8 cellular contexts compared by ENCODE assay signal in the genomic region with DNA sequence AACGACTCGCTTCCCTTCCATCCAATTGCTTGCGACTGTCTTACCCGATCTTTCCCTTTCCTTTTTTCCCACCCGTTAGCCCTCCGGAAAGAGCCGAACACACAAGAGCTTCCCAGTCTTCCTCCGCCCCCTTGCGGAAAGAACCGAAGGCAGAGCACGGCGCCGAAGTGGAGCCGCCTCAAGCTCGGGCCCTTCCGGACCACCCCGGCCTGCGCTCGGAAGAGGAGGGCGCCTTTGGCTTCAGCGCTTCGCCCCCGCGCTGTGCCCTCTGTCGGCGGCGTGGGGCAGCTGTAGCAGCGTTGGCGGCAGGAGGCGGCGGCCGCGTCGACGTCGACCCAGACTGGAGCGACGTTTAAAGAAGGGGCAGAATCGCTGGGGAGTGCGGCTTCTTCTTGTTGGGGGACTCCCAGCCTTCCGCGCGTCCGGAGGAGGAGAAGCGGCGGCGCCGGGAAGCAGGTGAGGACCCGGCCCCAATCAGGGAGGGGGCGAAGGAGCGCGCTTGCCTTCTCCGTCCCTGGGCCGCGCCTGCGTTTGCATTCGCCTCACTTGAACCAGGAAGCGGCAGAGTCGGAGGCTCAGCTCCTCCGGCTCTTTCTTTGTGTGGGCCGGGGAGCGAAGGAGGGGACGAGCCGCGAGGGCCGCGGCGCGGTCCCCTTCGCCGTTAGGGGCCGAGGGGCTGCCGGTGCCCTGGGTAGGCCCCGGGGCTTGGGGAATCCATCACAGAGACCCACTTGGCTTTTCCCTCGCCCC. TPM values are rescaled to one million over a fixed set of nuclear protein-coding genes. Genes with fewer than 3 reads are reported as not detected.
DNase-seq lines count a peak whose midpoint lies in the region; ATAC-seq and TF ChIP-seq lines count a peak whose summit lies in the region.

Gene ZBTB33 (plus strand): TSS at position 291 of the 750 bp plus-strand sequence. CDS start 2,604 bp downstream, outside the sequence.

- H3K4me3 ChIP-seq in Caco-2 (ENCODE audit: low read depth, low read length), result peak within 1 kb of the TSS; percentile 71

- intact Hi-C loops in Caco-2 (cut with micrococcal nuclease; ENCODE audit: unreplicated experiment), result loop anchor here (2.0 to 5.0 kb wide), 3 partner anchors 66 to 268 kb away; partner anchors contain the start of gene LAMP2

- peak in 1 of 2 experiments; percentile 74 for TF ChIP-seq CTCF in Caco-2 (IDR thresholded peaks at IDR 0.05; ENCODE audit: insufficient read depth in 1 of 2, low read depth in 1 of 2, low read length in 1 of 2, severe bottlenecking in 1 of 2, unreplicated experiment in 1 of 2)

- CTCF ChIA-PET in Caco-2 (lab: Charles Lee), result interaction anchor here (0.7 to 1.1 kb wide), 3 partner anchors 21 to 287 kb away, joined by 3 to 5 read pairs (median 4); no protein-coding TSS in a partner anchor

- no peaks in the 10 kb centered on the region for H3K9me3 Mint-ChIP-seq in Caco-2 (ENCODE audit: unreplicated experiment)
- H3K9me3 Mint-ChIP-seq in effector memory CD8-positive, alpha-beta T cell, result no peaks in the 10 kb centered on the region
- H3K9me3 Mint-ChIP-seq in memory B cell, result no peaks in the 10 kb centered on the region

- H3K9me3 ChIP-seq in Caco-2, result no peaks in the 10 kb centered on the region

- peak; percentile 89 to 91 for DNase-seq in Caco-2
- peak; percentile 93 for DNase-seq in HT1080 (ENCODE audit: low read depth)
- DNase-seq in NOMO-1 (lab: John Stamatoyannopoulos, UW; ENCODE audit: unreplicated experiment in 2 of 2), result peak; percentile 74 to 86
- DNase-seq in activated CD8-positive, alpha-beta memory T cell treated with anti-CD3 and anti-CD28 coated beads for 4 hours (ENCODE audit: low read depth in 2 of 2), result peak; percentile 60 to 67
- DNase-seq in effector memory CD8-positive, alpha-beta T cell, result peak; percentile 73 to 78 (median 77)
- DNase-seq in memory B cell (ENCODE audit: low spot score in 2 of 2), result peak; percentile 63 to 73
- DNase-seq in stimulated activated CD8-positive, alpha-beta memory T cell treated with anti-CD3 and anti-CD28 coated beads, Interleukin-12 subunit alpha, Interleukin-12 subunit beta, amount 100 ng/mL, for 24 hours (ENCODE audit: extremely low read depth), result peak; percentile 67

- H3K27me3 Mint-ChIP-seq in Caco-2 (ENCODE audit: insufficient read depth, unreplicated experiment) (no peaks in the 10 kb centered on the region), memory B cell (no peaks in the 10 kb centered on the region)
- H3K27me3 Mint-ChIP-seq in effector memory CD8-positive, alpha-beta T cell, result no peaks in the 10 kb centered on the region

- peaks cover 14% of the 10 kb centered on the region for H3K36me3 Mint-ChIP-seq in Caco-2 (ENCODE audit: insufficient read depth, unreplicated experiment)
- peaks cover 21% of the 10 kb centered on the region for H3K36me3 Mint-ChIP-seq in effector memory CD8-positive, alpha-beta T cell (ENCODE audit: insufficient read depth)
- peaks cover 8% of the 10 kb centered on the region for H3K36me3 Mint-ChIP-seq in memory B cell

- ATAC-seq in GM21360 (IDR thresholded peaks at IDR 0.05; ENCODE audit: unreplicated experiment), result peak; percentile 98
- peak; percentile 97 for ATAC-seq in effector memory CD8-positive, alpha-beta T cell (replicated peaks)
- peak; percentile 97 for ATAC-seq in memory B cell (ENCODE audit: low read depth)

- H3K27me3 ChIP-seq in Caco-2 (replicated peaks; ENCODE audit: control insufficient read depth, insufficient read depth, low read length), result no peaks in the 10 kb centered on the region

- H3K27ac Mint-ChIP-seq in Caco-2 (ENCODE audit: unreplicated experiment), result peak within 1 kb of the TSS; percentile 99
- peak within 1 kb of the TSS; percentile 97 to 99 for H3K27ac Mint-ChIP-seq in effector memory CD8-positive, alpha-beta T cell
- H3K27ac Mint-ChIP-seq in memory B cell, result peak within 1 kb of the TSS; percentile 90

- BruUV-seq in Caco-2 (replicated peaks; lab: Mats Ljungman, UMichigan), result no TSS peak

- no peaks in the 10 kb centered on the region for H3K4me1 ChIP-seq in Caco-2

- POLR2A ChIA-PET in Caco-2 (lab: Charles Lee), result interaction anchor here (0.6 to 1.1 kb wide), 4 partner anchors 37 to 398 kb away, joined by 3 to 4 read pairs (median 3); partner anchors contain the start of gene UPF3B

- H3K4me3 Mint-ChIP-seq in Caco-2 (ENCODE audit: unreplicated experiment) (peak within 1 kb of the TSS; percentile 97), memory B cell (peak within 1 kb of the TSS; percentile 98)
- peak within 1 kb of the TSS; percentile 96 to 97 for H3K4me3 Mint-ChIP-seq in effector memory CD8-positive, alpha-beta T cell

- H3K36me3 ChIP-seq in Caco-2 (ENCODE audit: control insufficient read depth, insufficient read depth, low read length), result no peaks in the 10 kb centered on the region

- H3K4me1 Mint-ChIP-seq in Caco-2 (ENCODE audit: low read depth, unreplicated experiment) (no peaks in the 10 kb centered on the region), memory B cell (peaks cover 3% of the 10 kb centered on the region)
- H3K4me1 Mint-ChIP-seq in effector memory CD8-positive, alpha-beta T cell (ENCODE audit: low read depth in 2 of 2), result peaks cover 7 to 23% of the 10 kb centered on the region in 2 donors

RNA-seq across cellular contexts. Expression of gene ZBTB33, which starts in this region (rescaled TPM):
- total RNA-seq in Caco-2 (2022), result 16.5 and 17.2 TPM in 2 replicates
- 9.4 and 12.3 TPM in 2 replicates for total RNA-seq in HT1080 (2014; rRNA removed; shearing (Covaris generic))
- 11.1 and 13.2 TPM in 2 replicates for polyA plus RNA-seq in HT1080 (2015; cell fraction: cytosol; rRNA removed)
- 18.8 and 19.4 TPM in 2 replicates for polyA plus RNA-seq in HT1080 (2015; cell fraction: nucleus; rRNA removed)

Comparison
In these comparisons a context has a peak if more than half of its experiments do, and no peak if none do; other contexts are left out.
1. Peak in every context shown above with its lines: DNase-seq, ATAC-seq and H3K4me3 ChIP-seq.